Comparison of ENCODE assay signal across 2 cellular contexts in genomic region chr17:50865868-50866260, GRCh38.
A peak's percentile ranks its signal among the peaks of the same experiment; 100 is the strongest.
TF ChIP-seq lines count a peak whose summit lies in the region.

No MANE protein-coding gene starts in this region.

TF ChIP-seq in GM12891, 5 proteins besides CTCF, POLR2A, EP300 and RAD21 (continued from another document):
- no peak for TF ChIP-seq POU2F2 (IDR thresholded peaks at IDR 0.05; ENCODE audit: low read depth, low read length)

TF ChIP-seq in HepG2, 621 proteins besides CTCF, POLR2A, EP300 and RAD21:
- TF ChIP-seq GLMP (CRISPR knock-in tag; IDR thresholded peaks at IDR 0.05; ENCODE audit: borderline replicate concordance): peak; percentile 75; the same call in 1 of the 2 replicates
- no peak; the same call in 1 of the 2 replicates for TF ChIP-seq DMAP1 (CRISPR knock-in tag; IDR thresholded peaks at IDR 0.05)
- peak; percentile 90; the same call in 1 of the 2 replicates for TF ChIP-seq CAMTA2 (CRISPR knock-in tag; IDR thresholded peaks at IDR 0.05; ENCODE audit: borderline replicate concordance)
- TF ChIP-seq ZNF34 (CRISPR knock-in tag; IDR thresholded peaks at IDR 0.05; ENCODE audit: borderline replicate concordance): 0 out of 2 replicates have a peak, but pooled peaks have one; percentile 35
- 0 out of 2 replicates have a peak, but pooled peaks have one; percentile 7 for TF ChIP-seq ZNF749 (CRISPR knock-in tag; IDR thresholded peaks at IDR 0.05; ENCODE audit: borderline replicate concordance)
- TF ChIP-seq AGO2 (optimal IDR thresholded peaks at IDR 0.05; ENCODE audit: low read depth, low read length): peak; percentile 98
- TF ChIP-seq CSRNP2 (CRISPR knock-in tag; conservative IDR thresholded peaks at IDR 0.05; ENCODE audit: low read depth): 0 out of 2 replicates have a peak, but pooled peaks have one; percentile 20
- TF ChIP-seq IRF1 (CRISPR knock-in tag; IDR thresholded peaks at IDR 0.05; ENCODE audit: low read depth): no peak
- no peak for TF ChIP-seq SMARCC2 (IDR thresholded peaks at IDR 0.05)
- TF ChIP-seq ZFP1 (CRISPR knock-in tag; IDR thresholded peaks at IDR 0.05): no peak
- peak; percentile 59; the same call in 1 of the 2 replicates for TF ChIP-seq ZBTB8A (CRISPR knock-in tag; IDR thresholded peaks at IDR 0.05; ENCODE audit: borderline replicate concordance, low read depth)
- no peak for TF ChIP-seq MAZ (IDR thresholded peaks at IDR 0.05; ENCODE audit: borderline replicate concordance, low read depth, low read length)
- TF ChIP-seq MAZ (CRISPR knock-in tag; IDR thresholded peaks at IDR 0.05; ENCODE audit: low read depth): peak; percentile 43; the same call in 1 of the 2 replicates
- no peak for TF ChIP-seq CENPT (CRISPR knock-in tag; IDR thresholded peaks at IDR 0.05; ENCODE audit: low read depth)
- 0 out of 2 replicates have a peak, but pooled peaks have one; percentile 32 for TF ChIP-seq DMTF1 (CRISPR knock-in tag; IDR thresholded peaks at IDR 0.05)
- TF ChIP-seq SOX5 (CRISPR knock-in tag; IDR thresholded peaks at IDR 0.05; ENCODE audit: borderline replicate concordance): no peak
- 0 out of 2 replicates have a peak, but pooled peaks have one; percentile 22 for TF ChIP-seq ZNF7 (CRISPR knock-in tag; IDR thresholded peaks at IDR 0.05)
- TF ChIP-seq ZBTB25 (CRISPR knock-in tag; IDR thresholded peaks at IDR 0.05): no peak
- TF ChIP-seq POLR2G (IDR thresholded peaks at IDR 0.05; ENCODE audit: low read depth, low read length): no peak
- TF ChIP-seq ZNF530 (CRISPR knock-in tag; IDR thresholded peaks at IDR 0.05; ENCODE audit: low read depth): 0 out of 2 replicates have a peak, but pooled peaks have one; percentile 23
- no peak for TF ChIP-seq ZGPAT (CRISPR knock-in tag; IDR thresholded peaks at IDR 0.05)
- no peak for TF ChIP-seq ZNF138 (CRISPR knock-in tag; IDR thresholded peaks at IDR 0.05; ENCODE audit: low read depth)
- TF ChIP-seq SRSF4 (IDR thresholded peaks at IDR 0.05; ENCODE audit: low read depth, low read length, poor library complexity, severe bottlenecking): peak; percentile 53
- TF ChIP-seq HMGA1 (CRISPR knock-in tag; conservative IDR thresholded peaks at IDR 0.05): no peak
- TF ChIP-seq ZNF557 (CRISPR knock-in tag; IDR thresholded peaks at IDR 0.05): no peak
- peak; percentile 6 for TF ChIP-seq ZNF18 (CRISPR knock-in tag; IDR thresholded peaks at IDR 0.05; ENCODE audit: insufficient replicate concordance)
- TF ChIP-seq ZNF567 (CRISPR knock-in tag; IDR thresholded peaks at IDR 0.05; ENCODE audit: borderline replicate concordance): peak; percentile 83; the same call in 1 of the 2 replicates
- 0 out of 2 replicates have a peak, but pooled peaks have one; percentile 23 for TF ChIP-seq PAX8 (CRISPR knock-in tag; IDR thresholded peaks at IDR 0.05; ENCODE audit: borderline replicate concordance)
- no peak for TF ChIP-seq SIN3A (IDR thresholded peaks at IDR 0.05; ENCODE audit: borderline replicate concordance, low read depth, low read length)
- 0 out of 2 replicates have a peak, but pooled peaks have one; percentile 38 for TF ChIP-seq ZNF24 (IDR thresholded peaks at IDR 0.05)
- TF ChIP-seq ZBTB1 (CRISPR knock-in tag; IDR thresholded peaks at IDR 0.05; ENCODE audit: borderline replicate concordance): peak; percentile 21; the same call in 1 of the 2 replicates
- TF ChIP-seq ZBTB39 (CRISPR knock-in tag; IDR thresholded peaks at IDR 0.05): no peak
- no peak for TF ChIP-seq RFXANK (CRISPR knock-in tag; IDR thresholded peaks at IDR 0.05)
- TF ChIP-seq NRL (CRISPR knock-in tag; IDR thresholded peaks at IDR 0.05; ENCODE audit: borderline replicate concordance): no peak
- no peak for TF ChIP-seq MZF1 (CRISPR knock-in tag; IDR thresholded peaks at IDR 0.05; ENCODE audit: borderline replicate concordance)
- TF ChIP-seq KAT8 (CRISPR knock-in tag; IDR thresholded peaks at IDR 0.05): no peak
- no peak; the same call in 1 of the 2 replicates for TF ChIP-seq ZNF770 (CRISPR knock-in tag; IDR thresholded peaks at IDR 0.05)
- TF ChIP-seq ZNF709 (CRISPR knock-in tag; IDR thresholded peaks at IDR 0.05): 0 out of 2 replicates have a peak, but pooled peaks have one; percentile 4
